12 cellular contexts compared by ENCODE assay signal in genomic region chr3:85164446-85164845, GRCh38.
"Had no signal": no experiment of that assay in that cellular context is flagged by ENCODE, and none has a peak within 500 bp of the region (broad histone marks: within the 10 kb centered on the region; RNA-seq: fewer than 3 reads in every experiment).

No MANE protein-coding gene starts in this region.

- H3K9me3 ChIP-seq: colonic mucosa, neutrophil had no signal

- DNase-seq: activated CD4-positive, alpha-beta T cell treated with anti-CD3 and anti-CD28 coated beads, Interleukin-2, amount 50 U/mL, for 48 hours; activated CD8-positive, alpha-beta memory T cell treated with anti-CD3 and anti-CD28 coated beads, Interleukin-2, amount 10 ng/mL, durations not matched to agents 7 days and 5 days; activated naive CD4-positive, alpha-beta T cell treated with anti-CD3 and anti-CD28 coated beads for 36 hours; activated T-cell treated with anti-CD3 and anti-CD28 coated beads, Interleukin-2, amount 50 U/mL, for 1 hour; colonic mucosa; foreskin fibroblast; stimulated activated CD4-positive, alpha-beta T cell treated with anti-CD3 and anti-CD28 coated beads, Interleukin-12 subunit alpha, Interleukin-12 subunit beta, amount 100 ng/mL, for 4 hours; stimulated activated CD4-positive, alpha-beta T cell treated with anti-CD3 and anti-CD28 coated beads, Interleukin-2, amount 100 ng/mL, for 24 hours; T-helper 1 cell; T1000 had no signal

- H3K36me3 ChIP-seq: colonic mucosa, neutrophil had no signal

- H3K27me3 ChIP-seq: colonic mucosa, neutrophil had no signal

- H3K4me3 ChIP-seq: colonic mucosa, lung had no signal

- H3K27ac ChIP-seq: colonic mucosa, neutrophil had no signal

- ATAC-seq: activated CD8-positive, alpha-beta memory T cell treated with anti-CD3 and anti-CD28 coated beads, Interleukin-2, amount 10 ng/mL, durations not matched to agents 7 days and 5 days had no signal
